In genomic region chr1:5125208-5125607, GRCh38 we compare ENCODE assay signal across 1 cellular context.
TF ChIP-seq lines count a peak whose summit lies in the region.

No MANE protein-coding gene starts in this region.

TF ChIP-seq in H1, 55 proteins besides CTCF, POLR2A, EP300 and RAD21 (continued from another document):
- no peak for TF ChIP-seq KDM5A (IDR thresholded peaks at IDR 0.05; ENCODE audit: low read length)
TF ChIP-seq in H1: peak in this region for 1.
